8 cellular contexts compared by ENCODE assay signal in the genomic region with DNA sequence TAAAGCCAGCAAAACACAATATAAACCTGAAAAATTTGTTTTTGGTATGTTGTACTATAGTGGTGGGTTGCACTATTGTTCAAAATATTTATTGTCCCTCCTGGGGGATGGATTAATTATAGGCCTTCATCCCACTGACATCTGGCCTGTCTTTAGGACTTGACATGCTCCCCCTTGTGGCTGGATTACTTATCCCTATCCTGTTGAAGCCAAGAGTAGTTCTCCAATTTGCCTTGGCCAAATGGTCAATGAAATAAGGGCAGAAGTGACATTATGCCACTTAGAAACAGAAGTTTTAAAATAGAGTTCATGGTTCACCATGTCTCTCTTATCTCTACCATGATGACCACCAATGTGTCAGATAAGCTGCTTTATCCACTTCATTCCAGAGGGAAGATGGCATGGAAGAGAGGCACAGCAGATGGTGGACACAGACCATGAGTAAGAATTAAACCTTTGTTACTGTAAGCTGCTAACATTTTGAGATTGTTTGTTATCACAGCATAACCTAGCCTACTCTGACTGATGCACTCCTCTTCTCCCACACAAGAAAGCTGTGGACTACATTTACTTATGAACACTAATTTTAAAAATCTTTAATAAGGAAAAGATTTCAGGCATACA. TPM values are rescaled to one million over a fixed set of nuclear protein-coding genes. Genes with fewer than 3 reads are reported as not detected.
DNase-seq lines count a peak whose midpoint lies in the region; ATAC-seq and TF ChIP-seq lines count a peak whose summit lies in the region.

No MANE protein-coding gene starts in this region.

- no peaks in the 10 kb centered on the region for H3K4me1 Mint-ChIP-seq in activated naive CD4-positive, alpha-beta T cell treated with anti-CD3 and anti-CD28 coated beads, Interleukin-2, amount 10 ng/mL, durations not matched to agents 7 days and 5 days
- no peaks in the 10 kb centered on the region for H3K4me1 Mint-ChIP-seq in mesothelial cell of epicardium

- peak; percentile 21 for DNase-seq in activated naive CD4-positive, alpha-beta T cell treated with anti-CD3 and anti-CD28 coated beads, Interleukin-2, amount 10 ng/mL, durations not matched to agents 7 days and 5 days
- DNase-seq in activated naive CD4-positive, alpha-beta T cell treated with Interleukin-2 at 50 U/mL for 16 hours = no peak
- DNase-seq in NB4 (ENCODE audit: low read depth) = peak; percentile 57
- DNase-seq in astrocyte of the spinal cord (ENCODE audit: low read depth, low spot score) = peak; percentile 23
- no peak for DNase-seq in mesothelial cell of epicardium (ENCODE audit: low spot score in 2 of 2, unreplicated experiment in 2 of 2)
- DNase-seq in uterus = no peak
- DNase-seq in ovary = no peak

- H3K9me3 Mint-ChIP-seq in activated naive CD4-positive, alpha-beta T cell treated with anti-CD3 and anti-CD28 coated beads, Interleukin-2, amount 10 ng/mL, durations not matched to agents 7 days and 5 days = no peaks in the 10 kb centered on the region
- H3K9me3 Mint-ChIP-seq in mesothelial cell of epicardium = peaks cover 12% of the 10 kb centered on the region

- no peak for TF ChIP-seq EP300 in ovary (IDR thresholded peaks at IDR 0.05)

- no peaks in the 10 kb centered on the region for H3K4me1 ChIP-seq in uterus
- H3K4me1 ChIP-seq in ovary (ENCODE audit: insufficient read depth) = no peaks in the 10 kb centered on the region

- intact Hi-C loops in uterus (cut with DNase I; ENCODE audit: low total_unique reads) = no loop called here
- intact Hi-C loops in ovary (cut with DNase I) = loop anchor here in 1 of 4 donors (5.0 kb wide), 1 partner anchor 185 kb away; no protein-coding TSS in a partner anchor

- no peak for ATAC-seq in HG03196 (IDR thresholded peaks at IDR 0.05; ENCODE audit: unreplicated experiment)

- H3K9me3 ChIP-seq in uterus (no peaks in the 10 kb centered on the region), ovary (no peaks in the 10 kb centered on the region)

- TF ChIP-seq CTCF in NB4 (IDR thresholded peaks at IDR 0.05; ENCODE audit: low read depth, low read length) = peak; percentile 62
- peak; percentile 67 for TF ChIP-seq CTCF in astrocyte of the spinal cord (IDR thresholded peaks at IDR 0.05; ENCODE audit: low read depth, low read length)
- peak; percentile 43 for TF ChIP-seq CTCF in mesothelial cell of epicardium (IDR thresholded peaks at IDR 0.05; ENCODE audit: unreplicated experiment)
- TF ChIP-seq CTCF in uterus (IDR thresholded peaks at IDR 0.05) = no peak
- TF ChIP-seq CTCF in ovary (IDR thresholded peaks at IDR 0.05) = no peak

- CTCF ChIA-PET in activated naive CD4-positive, alpha-beta T cell treated with anti-CD3 and anti-CD28 coated beads, Interleukin-2, amount 10 ng/mL, durations not matched to agents 7 days and 5 days (lab: Charles Lee) = interaction anchor here (0.6 to 1.5 kb wide), 5 partner anchors 10 to 235 kb away, joined by 3 to 5 read pairs (median 3); no protein-coding TSS in a partner anchor

- in situ Hi-C loops in astrocyte of the spinal cord (cut with HindIII; ENCODE audit: low sequenced_read_pairs) = no loop called here

- H3K27ac ChIP-seq in uterus (no peak overlapping the region), ovary (no peak overlapping the region)

- no peaks in the 10 kb centered on the region for H3K36me3 ChIP-seq in uterus
- no peaks in the 10 kb centered on the region for H3K36me3 ChIP-seq in ovary

- H3K27me3 ChIP-seq in uterus (no peaks in the 10 kb centered on the region), ovary (no peaks in the 10 kb centered on the region)

- H3K4me3 Mint-ChIP-seq in activated naive CD4-positive, alpha-beta T cell treated with anti-CD3 and anti-CD28 coated beads, Interleukin-2, amount 10 ng/mL, durations not matched to agents 7 days and 5 days = no peak overlapping the region
- H3K4me3 Mint-ChIP-seq in mesothelial cell of epicardium = no peak overlapping the region

- peaks cover 6% of the 10 kb centered on the region for H3K27me3 Mint-ChIP-seq in activated naive CD4-positive, alpha-beta T cell treated with anti-CD3 and anti-CD28 coated beads, Interleukin-2, amount 10 ng/mL, durations not matched to agents 7 days and 5 days
- peaks cover 29% of the 10 kb centered on the region for H3K27me3 Mint-ChIP-seq in mesothelial cell of epicardium (ENCODE audit: low read depth)

- no peaks in the 10 kb centered on the region for H3K36me3 Mint-ChIP-seq in activated naive CD4-positive, alpha-beta T cell treated with anti-CD3 and anti-CD28 coated beads, Interleukin-2, amount 10 ng/mL, durations not matched to agents 7 days and 5 days
- no peaks in the 10 kb centered on the region for H3K36me3 Mint-ChIP-seq in mesothelial cell of epicardium

- H3K4me3 ChIP-seq in NB4 (ENCODE audit: low read depth, low read length) (no peak overlapping the region), astrocyte of the spinal cord (ENCODE audit: low read depth, low read length) (no peak overlapping the region), uterus (no peak overlapping the region), ovary (no peak overlapping the region)

- no peak for TF ChIP-seq POLR2A in NB4 (IDR thresholded peaks at IDR 0.05; ENCODE audit: extremely low read depth, insufficient read length)
- TF ChIP-seq POLR2A in uterus (IDR thresholded peaks at IDR 0.05) = no peak
- no peak for TF ChIP-seq POLR2A in ovary (IDR thresholded peaks at IDR 0.05)

- H3K27ac Mint-ChIP-seq in activated naive CD4-positive, alpha-beta T cell treated with anti-CD3 and anti-CD28 coated beads, Interleukin-2, amount 10 ng/mL, durations not matched to agents 7 days and 5 days = no peak overlapping the region
- H3K27ac Mint-ChIP-seq in mesothelial cell of epicardium = no peak overlapping the region

RNA-seq across cellular contexts. Expression of a gene that starts 29.2 kb away (rescaled TPM):
- total RNA-seq in mesothelial cell of epicardium = 0.22 to 0.40 TPM (median 0.29 TPM) in 3 replicates
- total RNA-seq in uterus = 10 to 100 TPM; 11.9 to 23.2 (median 19.3) TPM
- total RNA-seq in ovary = 10 to 100 TPM; 29.4 to 75.6 (median 36.6) TPM
- polyA plus RNA-seq in ovary = 10 to 100 TPM; 21.5 to 34.0 TPM

RNA-seq across cellular contexts. Expression of a gene that starts 31.3 kb away (rescaled TPM):
- total RNA-seq in mesothelial cell of epicardium (24.7 to 29.7 TPM (median 26.9 TPM) in 3 replicates), uterus (10 to 100 TPM in 2 of 4 donors, 1 to 10 TPM in 2; 6.9 to 54.5 (median 13.7) TPM), ovary (10 to 100 TPM in 6 of 7 donors, 1 to 10 TPM in 1; 8.5 to 28.0 (median 16.2) TPM)
- polyA plus RNA-seq in ovary = 1 to 10 TPM; 3.5 to 7.6 TPM

RNA-seq across cellular contexts. Expression of a gene that starts 31.4 kb away (rescaled TPM):
- 28.9 to 35.5 TPM (median 34.0 TPM) in 3 replicates for total RNA-seq in mesothelial cell of epicardium
- 10 to 100 TPM; 29.4 to 99.9 (median 45.8) TPM for total RNA-seq in uterus
- 10 to 100 TPM; 22.3 to 44.2 (median 23.1) TPM for total RNA-seq in ovary
- polyA plus RNA-seq in ovary = 10 to 100 TPM; 25.5 to 28.3 TPM

Comparison
In these comparisons a context has a peak if more than half of its experiments do, and no peak if none do; other contexts are left out.
1. DNase-seq: peak in activated naive CD4-positive, alpha-beta T cell treated with anti-CD3 and anti-CD28 coated beads, Interleukin-2, amount 10 ng/mL, durations not matched to agents 7 days and 5 days (single experiment), NB4 (single experiment) and astrocyte of the spinal cord (single experiment); none in activated naive CD4-positive, alpha-beta T cell treated with Interleukin-2 at 50 U/mL for 16 hours (single experiment), mesothelial cell of epicardium (0 of 2), uterus (0 of 2) and ovary (0 of 5).
2. CTCF ChIP-seq: peak in NB4 (single experiment), astrocyte of the spinal cord (single experiment) and mesothelial cell of epicardium (single experiment); none in uterus (0 of 4) and ovary (0 of 3).